ENCODE assay signal across 30 cellular contexts in genomic region chr9:114296338-114296737, GRCh38. TPM values are rescaled to one million over a fixed set of nuclear protein-coding genes. Genes with fewer than 3 reads are reported as not detected.
"Had no signal": no experiment of that assay in that cellular context is flagged by ENCODE, and none has a peak within 500 bp of the region (broad histone marks: within the 10 kb centered on the region; RNA-seq: fewer than 3 reads in every experiment).

No MANE protein-coding gene starts in this region.

- DNase-seq: stimulated activated CD4-positive, alpha-beta T cell treated with anti-CD3 and anti-CD28 coated beads, Interleukin-2, amount 100 ng/mL, for 48 hours; stimulated activated CD4-positive, alpha-beta T cell treated with anti-CD3 and anti-CD28 coated beads, Interleukin-4, amount 100 ng/mL, for 1 hour; stimulated activated CD4-positive, alpha-beta T cell treated with anti-CD3 and anti-CD28 coated beads, Interleukin-4, amount 100 ng/mL, for 24 hours; stimulated activated CD4-positive, alpha-beta T cell treated with anti-CD3 and anti-CD28 coated beads, Interleukin-4, amount 100 ng/mL, for 4 hours; stimulated activated CD8-positive, alpha-beta memory T cell treated with anti-CD3 and anti-CD28 coated beads, Interleukin-4, amount 100 ng/mL, for 48 hours; stimulated activated naive B cell treated with anti-CD40 and anti-IgM and Interleukin-4, amounts not matched to agents 10 μg/mL and 1 μg/mL and 100 μg/mL, for 72 hours; stimulated activated naive CD4-positive, alpha-beta T cell; stimulated activated naive CD4-positive, alpha-beta T cell treated with Interleukin-2 at 50 U/mL for 16 hours; stimulated activated naive CD8-positive, alpha-beta T cell treated with anti-CD3 and anti-CD28 coated beads, Interleukin-15, amount 100 ng/mL, for 72 hours; stimulated activated naive CD8-positive, alpha-beta T cell treated with anti-CD3 and anti-CD28 coated beads, Interleukin-15, Interleukin-2, amounts not matched to agents 100 U/mL and 50 U/mL, for 24 hours; substantia nigra; testis; thyroid gland; tibial artery; transverse colon; trophoblast cell; upper lobe of right lung had no signal

- ATAC-seq: stimulated activated effector memory CD8-positive, alpha-beta T cell treated with anti-CD3 and anti-CD28 coated beads, Interleukin-12 subunit alpha, Interleukin-12 subunit beta, amount 100 ng/mL, for 72 hours; stimulated activated memory B cell treated with anti-CD40 and anti-IgM and Interleukin-4, amounts not matched to agents 10 μg/mL and 1 μg/mL and 100 μg/mL, for 72 hours; stimulated activated naive B cell treated with anti-CD40 and anti-IgM and Interleukin-4, amounts not matched to agents 10 μg/mL and 1 μg/mL and 100 μg/mL, for 72 hours; stimulated activated naive CD8-positive, alpha-beta T cell treated with anti-CD3 and anti-CD28 coated beads, Interleukin-15, amount 100 ng/mL, for 72 hours; stimulated activated naive CD8-positive, alpha-beta T cell treated with anti-CD3 and anti-CD28 coated beads, Interleukin-15, Interleukin-2, amounts not matched to agents 100 U/mL and 50 U/mL, for 24 hours; upper lobe of right lung had no signal

- H3K9me3 ChIP-seq: suprapubic skin, testis, thyroid gland, transverse colon, upper lobe of right lung, uterus, vagina had no signal

- H3K36me3 ChIP-seq: thyroid gland, transverse colon, uterus had no signal

- FAIRE-seq: urothelium cell line had no signal

- H3K27me3 ChIP-seq: stomach, suprapubic skin, testis, thyroid gland, tibial artery, tibial nerve, transverse colon, upper lobe of left lung, upper lobe of right lung, uterus, vagina had no signal

- H3K4me3 ChIP-seq: stomach, suprapubic skin, testis, thoracic aorta, thyroid gland, tibial artery, tibial nerve, transverse colon, upper lobe of left lung, upper lobe of right lung, uterus, vagina had no signal

- H3K27ac ChIP-seq: stomach, suprapubic skin, testis, thoracic aorta, thyroid gland, tibial artery, tibial nerve, transverse colon, upper lobe of left lung, upper lobe of right lung, uterus, vagina had no signal

- H3K4me1 ChIP-seq: stomach, suprapubic skin, testis, thyroid gland, tibial artery, tibial nerve, transverse colon, upper lobe of left lung, upper lobe of right lung, uterus, vagina had no signal

RNA-seq across cellular contexts. Expression of gene ORM1, which starts 26.6 kb away (rescaled TPM):
- total RNA-seq: temporal lobe, testis, thoracic aorta, thyroid gland, tibial nerve, transverse colon, vagina had no signal

RNA-seq across cellular contexts. Expression of gene ORM2, which starts 33.3 kb away (rescaled TPM):
- total RNA-seq: temporal lobe, thoracic aorta, thyroid gland, tibial nerve, transverse colon, ureter, urinary bladder, vagina had no signal
